In the genomic region with DNA sequence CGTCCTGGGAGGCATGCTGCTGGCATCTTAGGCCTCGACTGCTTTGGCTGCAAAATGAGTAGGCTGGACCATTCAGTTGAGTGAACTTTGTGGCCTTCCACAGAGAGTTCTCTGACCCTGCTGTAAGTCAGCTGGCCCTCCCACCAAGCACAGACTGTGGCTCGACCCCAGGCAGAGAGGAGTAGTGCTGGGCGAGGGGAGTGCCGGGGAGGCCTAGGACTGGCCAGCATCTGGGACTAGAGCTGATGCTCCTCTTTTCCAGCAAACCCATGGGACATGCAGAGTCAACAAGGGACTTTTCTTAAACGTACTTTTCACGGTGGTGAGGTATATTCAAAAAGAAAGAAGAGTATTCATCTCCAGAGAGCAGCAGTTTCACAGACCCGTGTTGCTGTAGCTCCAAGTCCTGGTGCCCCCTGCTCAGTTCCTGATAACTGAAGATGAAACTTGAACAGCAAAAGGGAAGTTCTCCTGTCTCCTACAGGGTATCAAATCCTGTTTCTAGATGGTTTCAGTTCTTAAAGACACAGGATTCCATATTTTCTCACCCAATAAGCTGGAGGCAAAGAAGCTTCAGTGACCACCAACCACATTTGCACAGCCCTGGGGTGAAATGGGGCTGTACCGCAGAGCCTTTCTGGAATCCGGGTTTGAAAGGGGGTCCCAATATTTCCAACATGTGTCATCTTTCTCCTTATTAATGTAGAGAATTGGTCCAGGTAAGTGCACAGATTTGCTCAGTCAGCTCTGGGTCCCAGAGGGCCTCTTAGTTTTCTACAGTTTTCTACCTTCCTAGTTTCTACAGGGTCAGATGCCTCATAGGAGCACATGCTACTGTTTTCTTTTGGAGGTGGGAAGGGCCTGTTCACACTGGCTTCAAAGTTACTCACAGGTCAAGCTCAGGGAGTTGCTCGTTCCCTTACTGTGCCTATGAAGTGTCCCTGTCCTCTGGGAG, we compare ENCODE assay signal across 9 cellular contexts.
DNase-seq lines count a peak whose midpoint lies in the region; ATAC-seq and TF ChIP-seq lines count a peak whose summit lies in the region.
"Had no signal": no experiment of that assay in that cellular context is flagged by ENCODE, and none has a peak within 500 bp of the region (broad histone marks: within the 10 kb centered on the region; RNA-seq: fewer than 3 reads in every experiment).

No MANE protein-coding gene starts in this region.

- H3K36me3 ChIP-seq in OCI-LY3 (replicated peaks; ENCODE audit: low read depth, low read length) = no peaks in the 10 kb centered on the region

- peak overlapping the region; percentile 93 for H3K27ac Mint-ChIP-seq in stimulated activated naive B cell treated with anti-CD40 and anti-IgM and Interleukin-4, amounts not matched to agents 10 μg/mL and 1 μg/mL and 100 μg/mL, for 72 hours
- H3K27ac Mint-ChIP-seq in nephron progenitor cell = no peak overlapping the region

- H3K4me1 Mint-ChIP-seq in stimulated activated naive B cell treated with anti-CD40 and anti-IgM and Interleukin-4, amounts not matched to agents 10 μg/mL and 1 μg/mL and 100 μg/mL, for 72 hours = peaks cover 59 to 69% of the 10 kb centered on the region in 2 donors
- peaks cover 23% of the 10 kb centered on the region for H3K4me1 Mint-ChIP-seq in nephron progenitor cell

- no peak overlapping the region for H2AFZ ChIP-seq in OCI-LY3 (ENCODE audit: low read depth, low read length)

- H3K27me3 Mint-ChIP-seq in stimulated activated naive B cell treated with anti-CD40 and anti-IgM and Interleukin-4, amounts not matched to agents 10 μg/mL and 1 μg/mL and 100 μg/mL, for 72 hours = peaks cover 0 to 6% of the 10 kb centered on the region in 2 donors
- H3K27me3 Mint-ChIP-seq in nephron progenitor cell (ENCODE audit: low read depth, poor library complexity) = peaks cover 16% of the 10 kb centered on the region

- H3K9me3 ChIP-seq in OCI-LY3 (ENCODE audit: insufficient read depth, low read length) = no peaks in the 10 kb centered on the region

- peaks cover 0 to 2% of the 10 kb centered on the region in 2 donors for H3K9me3 Mint-ChIP-seq in stimulated activated naive B cell treated with anti-CD40 and anti-IgM and Interleukin-4, amounts not matched to agents 10 μg/mL and 1 μg/mL and 100 μg/mL, for 72 hours
- H3K9me3 Mint-ChIP-seq in nephron progenitor cell = no peaks in the 10 kb centered on the region

- no peaks in the 10 kb centered on the region for H3K27me3 ChIP-seq in OCI-LY3 (ENCODE audit: low read depth, low read length)
- H3K27me3 ChIP-seq: dorsolateral prefrontal cortex had no signal

- H3K4me3 ChIP-seq in OCI-LY3 (ENCODE audit: low read length) = peak overlapping the region; percentile 43
- H3K4me3 ChIP-seq: dorsolateral prefrontal cortex had no signal

- TF ChIP-seq CTCF in OCI-LY3 (IDR thresholded peaks at IDR 0.05; ENCODE audit: low read depth, low read length) (no peak), nephron progenitor cell (IDR thresholded peaks at IDR 0.05) (no peak)

- H3K4me1 ChIP-seq in OCI-LY3 (ENCODE audit: low read length) = peaks cover 76% of the 10 kb centered on the region

- peak; percentile 24 for DNase-seq in activated naive CD4-positive, alpha-beta T cell treated with Interleukin-2 at 50 U/mL for 16 hours
- no peak for DNase-seq in activated naive CD4-positive, alpha-beta T cell (lab: John Stamatoyannopoulos, UW)
- DNase-seq in stimulated activated naive B cell treated with anti-CD40 and anti-IgM and Interleukin-4, amounts not matched to agents 10 μg/mL and 1 μg/mL and 100 μg/mL, for 72 hours = peak; percentile 81
- DNase-seq in KG1 (lab: John Stamatoyannopoulos, UW) = no peak
- DNase-seq in ACHN = no peak
- no peak for DNase-seq in nephron progenitor cell
- DNase-seq: dorsolateral prefrontal cortex had no signal

- H3K27ac ChIP-seq in OCI-LY3 (ENCODE audit: low read length) = peak overlapping the region; percentile 96

- no peaks in the 10 kb centered on the region for H4K20me1 ChIP-seq in OCI-LY3 (ENCODE audit: insufficient read depth, low read length)

- H3K9ac ChIP-seq in OCI-LY3 (ENCODE audit: low read length) = peak overlapping the region; percentile 79

- peaks cover 3 to 5% of the 10 kb centered on the region in 2 donors for H3K36me3 Mint-ChIP-seq in stimulated activated naive B cell treated with anti-CD40 and anti-IgM and Interleukin-4, amounts not matched to agents 10 μg/mL and 1 μg/mL and 100 μg/mL, for 72 hours
- H3K36me3 Mint-ChIP-seq in nephron progenitor cell (ENCODE audit: low read depth) = no peaks in the 10 kb centered on the region

- H3K4me2 ChIP-seq in OCI-LY3 (ENCODE audit: low read length) = peak overlapping the region; percentile 72

- no peaks in the 10 kb centered on the region for H3K79me2 ChIP-seq in OCI-LY3 (ENCODE audit: low read length)

- peak overlapping the region; percentile 37 for H3K4me3 Mint-ChIP-seq in stimulated activated naive B cell treated with anti-CD40 and anti-IgM and Interleukin-4, amounts not matched to agents 10 μg/mL and 1 μg/mL and 100 μg/mL, for 72 hours
- H3K4me3 Mint-ChIP-seq in nephron progenitor cell = no peak overlapping the region

- in situ Hi-C loops in ACHN (cut with HindIII; ENCODE audit: low pct_ligation_motif_present, low pct_unique_long_range_greater_than_20kb, low sequenced_read_pairs) = no loop called here

- ATAC-seq in HG02763 (IDR thresholded peaks at IDR 0.05; ENCODE audit: unreplicated experiment) = peak; percentile 50
- ATAC-seq in stimulated activated naive B cell treated with anti-CD40 and anti-IgM and Interleukin-4, amounts not matched to agents 10 μg/mL and 1 μg/mL and 100 μg/mL, for 72 hours (replicated peaks) = peak; percentile 77 to 84

Comparison
In these comparisons a context has a peak if more than half of its experiments do, and no peak if none do; other contexts are left out.
1. DNase-seq: peak in activated naive CD4-positive, alpha-beta T cell treated with Interleukin-2 at 50 U/mL for 16 hours (single experiment) and stimulated activated naive B cell treated with anti-CD40 and anti-IgM and Interleukin-4, amounts not matched to agents 10 μg/mL and 1 μg/mL and 100 μg/mL, for 72 hours (single experiment); none in activated naive CD4-positive, alpha-beta T cell (0 of 4), KG1 (single experiment), ACHN (single experiment) and nephron progenitor cell (single experiment).